Comparison of ENCODE assay signal across 8 cellular contexts in the genomic region with DNA sequence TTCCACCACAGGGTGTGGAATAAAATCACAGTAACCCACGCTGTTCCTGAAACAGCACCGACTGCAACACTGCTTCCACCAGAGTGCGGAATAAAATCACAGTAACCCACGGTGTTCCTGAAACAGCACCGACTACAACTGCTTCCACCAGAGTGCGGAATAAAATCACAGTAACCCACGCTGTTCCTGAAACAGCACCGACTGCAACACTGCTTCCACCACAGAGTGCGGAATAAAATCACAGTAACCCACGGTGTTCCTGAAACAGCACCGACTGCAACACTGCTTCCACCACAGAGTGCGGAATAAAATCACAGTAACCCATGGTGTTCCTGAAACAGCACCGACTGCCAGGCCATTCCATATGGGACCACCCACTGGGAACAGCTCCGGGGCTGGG. TPM values are rescaled to one million over a fixed set of nuclear protein-coding genes. Genes with fewer than 3 reads are reported as not detected.
DNase-seq lines count a peak whose midpoint lies in the region; ATAC-seq, FAIRE-seq and TF ChIP-seq lines count a peak whose summit lies in the region.
"Not testable (repeated sequence)": the region's sequence is repeated elsewhere in the genome, so short reads cannot be mapped to it uniquely, and the experiment has no call there.
"Had no signal": no experiment of that assay in that cellular context is flagged by ENCODE, and none has a peak within 500 bp of the region (broad histone marks: within the 10 kb centered on the region; RNA-seq: fewer than 3 reads in every experiment).

No MANE protein-coding gene starts in this region.

- H3K36me3 ChIP-seq in BLaER1 (peaks cover 56% of the 10 kb centered on the region), OCI-LY3 (replicated peaks; ENCODE audit: low read depth, low read length) (peaks cover 45% of the 10 kb centered on the region), trophoblast cell (ENCODE audit: control insufficient read depth in 1 of 2, insufficient read depth in 2 of 2, low read length in 2 of 2) (peaks cover 49 to 52% of the 10 kb centered on the region in 2 experiments)

- not testable (repeated sequence) for H4K91ac ChIP-seq in trophoblast cell (ENCODE audit: low read depth, low read length)

- peak; percentile 72 for FAIRE-seq in GM19239 (lab: Jason Lieb, UNC)

- not testable (repeated sequence) for TF ChIP-seq CTCF in GM12865 (IDR thresholded peaks at IDR 0.05; ENCODE audit: insufficient read depth, low read depth, low read length, missing control alignments); OCI-LY3 (IDR thresholded peaks at IDR 0.05; ENCODE audit: low read depth, low read length)

- H3K27ac Mint-ChIP-seq in central memory CD8-positive, alpha-beta T cell (ENCODE audit: low read depth) = peak overlapping the region; percentile 71
- H3K27ac Mint-ChIP-seq in naive B cell = peak overlapping the region in 5 of 6 donors; percentile 20 to 98 (median 79)

- H3K79me2 ChIP-seq in OCI-LY3 (ENCODE audit: low read length) (peaks cover 94% of the 10 kb centered on the region), trophoblast cell (ENCODE audit: control insufficient read depth, insufficient read depth, low read length, poor library complexity) (peaks cover 49% of the 10 kb centered on the region)

- H2BK12ac ChIP-seq in trophoblast cell (ENCODE audit: low read length) = not testable (repeated sequence)

- not testable (repeated sequence) for H3K4me3 ChIP-seq in BLaER1; trophoblast cell (ENCODE audit: low read depth, low read length)
- H3K4me3 ChIP-seq in GM12865 (ENCODE audit: low read depth, low read length) = peak overlapping the region; percentile 59; the same call in 1 of the 2 replicates
- H3K4me3 ChIP-seq in OCI-LY3 (ENCODE audit: low read length) = peak overlapping the region; percentile 74

- H3K27ac ChIP-seq in BLaER1; trophoblast cell (ENCODE audit: low read depth, low read length): not testable (repeated sequence)
- peak overlapping the region; percentile 100 for H3K27ac ChIP-seq in OCI-LY3 (ENCODE audit: low read length)

- not testable (repeated sequence) for H4K12ac ChIP-seq in trophoblast cell (ENCODE audit: low read depth, low read length)

- H3K23ac ChIP-seq in trophoblast cell (ENCODE audit: low read length) = not testable (repeated sequence)

- H3K79me1 ChIP-seq in trophoblast cell (ENCODE audit: low read length) = not testable (repeated sequence)

- not testable (repeated sequence) for H3K9ac ChIP-seq in BLaER1; trophoblast cell (ENCODE audit: low read length)
- H3K9ac ChIP-seq in OCI-LY3 (ENCODE audit: low read length) = peak overlapping the region; percentile 99

- H2AFZ ChIP-seq in OCI-LY3 (ENCODE audit: low read depth, low read length); trophoblast cell (ENCODE audit: insufficient read depth, low read length, poor library complexity): not testable (repeated sequence)

- no CpG with 5 or more reads among the region's 14 CpGs for WGBS in trophoblast cell (ENCODE audit: extremely low coverage, insufficient coverage, insufficient read length)

- peak overlapping the region; percentile 1 for H3K4ac ChIP-seq in trophoblast cell (ENCODE audit: low read depth, low read length)

- H3K9me3 ChIP-seq in BLaER1; OCI-LY3 (ENCODE audit: insufficient read depth, low read length); trophoblast cell (ENCODE audit: insufficient read depth, low read depth, low read length): not testable (repeated sequence)

- not testable (repeated sequence) for H3K27me3 Mint-ChIP-seq in central memory CD8-positive, alpha-beta T cell; naive B cell

- ATAC-seq in central memory CD8-positive, alpha-beta T cell (replicated peaks; ENCODE audit: extremely low read depth, poor library complexity, severe bottlenecking); naive B cell (ENCODE audit: low read depth in 2 of 2): not testable (repeated sequence)

- H3K4me2 ChIP-seq in BLaER1 = peak overlapping the region; percentile 83
- peak overlapping the region; percentile 100 for H3K4me2 ChIP-seq in OCI-LY3 (ENCODE audit: low read length)
- H3K4me2 ChIP-seq in trophoblast cell (ENCODE audit: low read length) = not testable (repeated sequence)

- not testable (repeated sequence) for H3K18ac ChIP-seq in trophoblast cell (ENCODE audit: low read length)

- not testable (repeated sequence) for H2AK5ac ChIP-seq in trophoblast cell (ENCODE audit: low read length)

- peaks cover 49% of the 10 kb centered on the region for H3K36me3 Mint-ChIP-seq in central memory CD8-positive, alpha-beta T cell (ENCODE audit: insufficient read depth)
- not testable (repeated sequence) for H3K36me3 Mint-ChIP-seq in naive B cell

- H4K8ac ChIP-seq in trophoblast cell (ENCODE audit: low read depth, low read length) = not testable (repeated sequence)

- DNase-seq in GM12865 (ENCODE audit: low read depth); GM19239 (ENCODE audit: insufficient read length, low spot score); central memory CD8-positive, alpha-beta T cell (ENCODE audit: low spot score in 2 of 2); naive B cell; trophoblast cell: not testable (repeated sequence)

- not testable (repeated sequence) for H3K14ac ChIP-seq in trophoblast cell (ENCODE audit: low read length)

- H2BK5ac ChIP-seq in trophoblast cell (ENCODE audit: low read depth, low read length, poor library complexity) = not testable (repeated sequence)

- not testable (repeated sequence) for H3K9me3 Mint-ChIP-seq in central memory CD8-positive, alpha-beta T cell; naive B cell

- not testable (repeated sequence) for H2BK120ac ChIP-seq in trophoblast cell (ENCODE audit: insufficient read depth, low read length, poor library complexity)

- H3K4me1 ChIP-seq in BLaER1 (peaks cover 76% of the 10 kb centered on the region), OCI-LY3 (ENCODE audit: low read length) (peaks cover 74% of the 10 kb centered on the region)
- H3K4me1 ChIP-seq in trophoblast cell (ENCODE audit: control insufficient read depth in 1 of 2, insufficient read depth in 2 of 2, low read length in 2 of 2) = not testable (repeated sequence)

- H3K27me3 ChIP-seq in BLaER1; OCI-LY3 (ENCODE audit: low read depth, low read length); trophoblast cell (ENCODE audit: insufficient read depth, low read length): not testable (repeated sequence)

- peaks cover 100% of the 10 kb centered on the region for H4K20me1 ChIP-seq in BLaER1
- H4K20me1 ChIP-seq in OCI-LY3 (ENCODE audit: insufficient read depth, low read length) = peaks cover 45% of the 10 kb centered on the region

- H3K4me1 Mint-ChIP-seq in central memory CD8-positive, alpha-beta T cell = peaks cover 74% of the 10 kb centered on the region
- H3K4me1 Mint-ChIP-seq in naive B cell = peaks cover 51 to 83% (median 59%) of the 10 kb centered on the region in 3 donors

- peak overlapping the region; percentile 56 for H3K4me3 Mint-ChIP-seq in central memory CD8-positive, alpha-beta T cell
- peak overlapping the region in 3 of 8 donors; percentile 10 to 80 (median 43) for H3K4me3 Mint-ChIP-seq in naive B cell

RNA-seq across cellular contexts. Expression of gene LPCAT1, which starts 18.7 kb away (rescaled TPM):
- polyA plus RNA-seq in naive B cell (ENCODE audit: low read depth in 6 of 6) = 10 to 100 TPM; 19.5 to 63.3 (median 52.7) TPM
- 199 and 206 TPM in 2 replicates for polyA plus RNA-seq in trophoblast cell (2013)

RNA-seq across cellular contexts. Expression of gene SLC6A3, which starts 59.8 kb away (rescaled TPM):
- under 1 TPM in 1 of 6 donors, not detected in 5; 0.09 TPM for polyA plus RNA-seq in naive B cell (ENCODE audit: low read depth in 6 of 6)
- 0.11 TPM in 2 replicates for polyA plus RNA-seq in trophoblast cell (2013)
- polyA plus RNA-seq: K562 had no signal
